Comparison of ENCODE assay signal across 9 cellular contexts in the genomic region with DNA sequence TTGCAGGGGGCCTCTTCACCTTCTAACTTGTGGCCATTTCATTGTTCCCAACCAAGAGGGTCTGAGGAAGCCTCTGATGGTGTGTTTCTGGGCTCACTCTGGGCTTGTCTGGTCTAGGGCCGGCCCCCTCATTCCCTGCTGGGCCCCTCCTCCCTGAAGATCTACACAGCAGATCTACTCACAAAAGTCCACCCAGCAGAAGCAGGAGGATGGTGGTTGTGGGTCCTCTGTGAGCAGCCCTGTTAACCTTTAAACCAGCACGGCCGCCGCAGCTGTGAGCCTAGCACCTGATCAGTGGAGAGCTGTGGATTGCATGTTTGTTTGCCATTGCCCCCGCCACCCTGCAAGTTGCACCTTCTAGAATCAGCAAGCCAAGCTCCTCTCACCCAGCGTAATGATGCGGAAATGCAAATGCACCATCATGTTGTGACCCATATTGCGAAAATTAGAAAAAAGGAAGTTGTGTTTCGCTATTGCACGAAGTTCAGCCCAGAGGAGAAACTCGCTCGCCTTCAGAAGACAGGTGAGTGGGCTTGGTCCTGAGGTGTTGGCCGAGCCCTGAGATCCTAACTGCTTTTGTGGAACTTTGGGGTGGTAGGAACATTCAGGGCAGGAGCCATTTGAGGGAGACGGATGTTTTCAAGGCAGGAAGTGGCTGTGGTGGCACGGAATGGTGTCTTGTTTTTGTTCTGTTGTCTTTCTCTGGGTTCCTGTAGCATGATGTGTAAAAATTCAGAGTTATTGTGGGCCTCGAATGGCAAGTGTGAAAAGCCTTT. TPM values are rescaled to one million over a fixed set of nuclear protein-coding genes. Genes with fewer than 3 reads are reported as not detected.
DNase-seq lines count a peak whose midpoint lies in the region; ATAC-seq, FAIRE-seq and TF ChIP-seq lines count a peak whose summit lies in the region.
"Had no signal": no experiment of that assay in that cellular context is flagged by ENCODE, and none has a peak within 500 bp of the region (broad histone marks: within the 10 kb centered on the region; RNA-seq: fewer than 3 reads in every experiment).

No MANE protein-coding gene starts in this region.

- intact Hi-C loops in uterus (cut with DNase I; ENCODE audit: low total_unique reads): no loop called here

- H3K9me2 ChIP-seq in MM.1S (replicated peaks; ENCODE audit: insufficient read depth, low read length): no peaks in the 10 kb centered on the region

- FAIRE-seq in H54 (lab: Jason Lieb, UNC): no peak
- FAIRE-seq: endometrium had no signal

- peaks cover 4% of the 10 kb centered on the region for H3F3A ChIP-seq in MM.1S (ENCODE audit: insufficient read depth, low read length)

- peak overlapping the region; percentile 94 for H3K4me2 ChIP-seq in MM.1S (ENCODE audit: low read depth, low read length)

- H3K27ac ChIP-seq in MM.1S (ENCODE audit: low read length): peak overlapping the region; percentile 60
- peak overlapping the region in 1 of 2 donors; percentile 35 for H3K27ac ChIP-seq in right atrium auricular region
- H3K27ac ChIP-seq in uterus: no peak overlapping the region

- peaks cover 49% of the 10 kb centered on the region for H3K79me2 ChIP-seq in MM.1S (ENCODE audit: low read length)

- H3K4me1 ChIP-seq in MM.1S (ENCODE audit: low read length): peaks cover 18% of the 10 kb centered on the region; the same call in 1 of the 2 replicates
- H3K4me1 ChIP-seq in right atrium auricular region: no peaks in the 10 kb centered on the region
- H3K4me1 ChIP-seq in uterus: no peaks in the 10 kb centered on the region

- peak overlapping the region; percentile 61 for H2AFZ ChIP-seq in MM.1S (ENCODE audit: low read length)

- H3K9me3 ChIP-seq in MM.1S (replicated peaks; ENCODE audit: insufficient read depth, low read length) (no peaks in the 10 kb centered on the region), right atrium auricular region (peaks cover 0 to 6% of the 10 kb centered on the region in 2 donors), uterus (peaks cover 0 to 6% of the 10 kb centered on the region in 2 donors)

- no peaks in the 10 kb centered on the region for H4K20me1 ChIP-seq in MM.1S (ENCODE audit: insufficient read depth, low read length)

- peak; percentile 70 for ATAC-seq in GM21619 (IDR thresholded peaks at IDR 0.05; ENCODE audit: unreplicated experiment)

- H3K4me3 ChIP-seq in MM.1S (ENCODE audit: low read length): peak overlapping the region; percentile 61
- peak overlapping the region; percentile 14 to 28 for H3K4me3 ChIP-seq in right atrium auricular region
- H3K4me3 ChIP-seq in uterus: no peak overlapping the region

- peak overlapping the region; percentile 72 for H3K9ac ChIP-seq in MM.1S (ENCODE audit: low read length)

- no peak for TF ChIP-seq CTCF in MM.1S (IDR thresholded peaks at IDR 0.05; ENCODE audit: low read length)
- no peak for TF ChIP-seq CTCF in right atrium auricular region (IDR thresholded peaks at IDR 0.05)
- TF ChIP-seq CTCF in uterus (IDR thresholded peaks at IDR 0.05): no peak

- TF ChIP-seq POLR2A in H54 (IDR thresholded peaks at IDR 0.05; ENCODE audit: low read depth, low read length) (no peak), uterus (IDR thresholded peaks at IDR 0.05) (no peak)

- DNase-seq in GDM1 (lab: John Stamatoyannopoulos, UW): peak; percentile 68
- peak; percentile 78 for DNase-seq in MM.1S
- peak; percentile 57 for DNase-seq in activated CD8-positive, alpha-beta memory T cell treated with anti-CD3 and anti-CD28 coated beads, Interleukin-2, amount 50 U/mL, for 1 hour (ENCODE audit: extremely low read depth)
- no peak for DNase-seq in right atrium auricular region (ENCODE audit: low spot score)
- DNase-seq in stimulated activated CD8-positive, alpha-beta memory T cell treated with anti-CD3 and anti-CD28 coated beads, Interleukin-12 subunit alpha, Interleukin-12 subunit beta, amount 100 ng/mL, for 4 hours (ENCODE audit: low read depth): peak; percentile 55
- DNase-seq in H54 (ENCODE audit: insufficient read length, low spot score): no peak
- DNase-seq in uterus: no peak

- H3K36me3 ChIP-seq in MM.1S (replicated peaks; ENCODE audit: insufficient read depth, low read length): no peaks in the 10 kb centered on the region
- no peaks in the 10 kb centered on the region for H3K36me3 ChIP-seq in right atrium auricular region
- H3K36me3 ChIP-seq in uterus: no peaks in the 10 kb centered on the region

- no peaks in the 10 kb centered on the region for H3K27me3 ChIP-seq in MM.1S (replicated peaks; ENCODE audit: insufficient read depth, low read length)
- no peaks in the 10 kb centered on the region for H3K27me3 ChIP-seq in right atrium auricular region
- H3K27me3 ChIP-seq in uterus: no peaks in the 10 kb centered on the region

RNA-seq across cellular contexts. Expression of a gene that starts 16.7 kb away (rescaled TPM):
- total RNA-seq in right atrium auricular region: 1 to 10 TPM; 2.2 to 3.3 TPM
- 1 to 10 TPM in 3 of 4 donors, under 1 TPM in 1; 0.29 to 4.9 (median 2.9) TPM for total RNA-seq in uterus

Comparison
In these comparisons a context has a peak if more than half of its experiments do, and no peak if none do; other contexts are left out.
1. DNase-seq: peak in GDM1 (single experiment), MM.1S (single experiment), activated CD8-positive, alpha-beta memory T cell treated with anti-CD3 and anti-CD28 coated beads, Interleukin-2, amount 50 U/mL, for 1 hour (single experiment) and stimulated activated CD8-positive, alpha-beta memory T cell treated with anti-CD3 and anti-CD28 coated beads, Interleukin-12 subunit alpha, Interleukin-12 subunit beta, amount 100 ng/mL, for 4 hours (single experiment); none in right atrium auricular region (single experiment), H54 (single experiment) and uterus (0 of 2).
2. H3K4me3 ChIP-seq: peak in MM.1S (single experiment) and right atrium auricular region (2 of 2); none in uterus (0 of 2).